1 cellular context compared by ENCODE assay signal in genomic region chr17:64387545-64388171, GRCh38.
TF ChIP-seq lines count a peak whose summit lies in the region.

No MANE protein-coding gene starts in this region.

TF ChIP-seq in endothelial cell of umbilical vein, 7 proteins besides CTCF, POLR2A, EP300 and RAD21 (continued from another document):
- TF ChIP-seq MAX (IDR thresholded peaks at IDR 0.05; ENCODE audit: insufficient read depth, insufficient read length), result no peak
- no peak for TF ChIP-seq FOS (IDR thresholded peaks at IDR 0.05; ENCODE audit: borderline replicate concordance, insufficient read depth, low read length)
- TF ChIP-seq POLR2AphosphoS5 (IDR thresholded peaks at IDR 0.05; ENCODE audit: insufficient read depth, low read depth, low read length), result peak; percentile 34
